In genomic region chr12:55659486-55660385, GRCh38 we compare ENCODE assay signal across 1 cellular context.
TF ChIP-seq lines count a peak whose summit lies in the region.

No MANE protein-coding gene starts in this region.

TF ChIP-seq in liver, 16 proteins besides CTCF, POLR2A, EP300 and RAD21 (continued from another document):
- no peak for TF ChIP-seq REST (IDR thresholded peaks at IDR 0.05)
- no peak for TF ChIP-seq EGR1 (IDR thresholded peaks at IDR 0.05; ENCODE audit: low read depth in 2 of 2)
- no peak for TF ChIP-seq FOXA1 (IDR thresholded peaks at IDR 0.05)
- no peak for TF ChIP-seq ATF3 (IDR thresholded peaks at IDR 0.05)
TF ChIP-seq in liver: peak in this region for 0.
